ENCODE assay signal across 12 cellular contexts in genomic region chr2:205869439-205869838, GRCh38.
"Had no signal": no experiment of that assay in that cellular context is flagged by ENCODE, and none has a peak within 500 bp of the region (broad histone marks: within the 10 kb centered on the region; RNA-seq: fewer than 3 reads in every experiment).

No MANE protein-coding gene starts in this region.

- H3K4me1 ChIP-seq: colonic mucosa, vagina had no signal

- H3K4me3 Mint-ChIP-seq: activated CD8-positive, alpha-beta T cell treated with anti-CD3 and anti-CD28 coated beads, Interleukin-2, amount 10 ng/mL, durations not matched to agents 7 days and 5 days; neural crest cell; stimulated activated effector memory CD8-positive, alpha-beta T cell treated with anti-CD3 and anti-CD28 coated beads, Interleukin-12 subunit alpha, Interleukin-12 subunit beta, amount 100 ng/mL, for 72 hours had no signal

- H3K9me3 ChIP-seq: colonic mucosa, ovary, tibial nerve, vagina had no signal

- DNase-seq: activated CD4-positive, alpha-beta T cell treated with anti-CD3 and anti-CD28 coated beads for 4 hours; activated naive CD4-positive, alpha-beta T cell; colonic mucosa; effector CD4-positive, alpha-beta T cell; ovary; small intestine; WERI-Rb-1 had no signal

- H3K27ac Mint-ChIP-seq: activated CD8-positive, alpha-beta T cell treated with anti-CD3 and anti-CD28 coated beads, Interleukin-2, amount 10 ng/mL, durations not matched to agents 7 days and 5 days; stimulated activated effector memory CD8-positive, alpha-beta T cell treated with anti-CD3 and anti-CD28 coated beads, Interleukin-12 subunit alpha, Interleukin-12 subunit beta, amount 100 ng/mL, for 72 hours had no signal

- H3K9me3 Mint-ChIP-seq: stimulated activated effector memory CD8-positive, alpha-beta T cell treated with anti-CD3 and anti-CD28 coated beads, Interleukin-12 subunit alpha, Interleukin-12 subunit beta, amount 100 ng/mL, for 72 hours had no signal

- H3K27me3 ChIP-seq: colonic mucosa, ovary, tibial nerve, vagina had no signal

- H3K36me3 Mint-ChIP-seq: stimulated activated effector memory CD8-positive, alpha-beta T cell treated with anti-CD3 and anti-CD28 coated beads, Interleukin-12 subunit alpha, Interleukin-12 subunit beta, amount 100 ng/mL, for 72 hours had no signal

- H3K36me3 ChIP-seq: colonic mucosa, ovary, tibial nerve, vagina, WERI-Rb-1 had no signal

- H3K27ac ChIP-seq: colonic mucosa, ovary, tibial nerve, vagina, WERI-Rb-1 had no signal

- H3K4me3 ChIP-seq: colonic mucosa, ovary, tibial nerve, vagina had no signal
